ENCODE assay signal across 10 cellular contexts in the genomic region with DNA sequence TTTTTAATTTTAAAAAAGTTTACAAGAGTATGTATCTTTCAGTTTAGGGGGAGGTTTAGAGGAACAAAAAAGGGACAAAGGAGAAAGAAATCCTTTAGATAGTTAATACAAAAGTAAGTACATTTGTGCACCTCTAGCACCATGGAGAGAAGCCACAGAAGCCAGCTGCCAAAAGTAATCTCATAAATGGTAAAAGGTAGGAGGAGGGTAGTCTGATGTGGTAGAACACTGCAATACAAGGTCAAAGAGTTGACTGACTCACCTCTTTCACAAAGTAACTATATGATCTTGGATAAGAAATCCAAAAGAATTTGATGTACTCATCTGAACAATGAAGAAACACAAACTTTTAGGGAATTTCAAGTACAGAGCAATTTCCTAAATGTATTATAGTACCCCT.
DNase-seq lines count a peak whose midpoint lies in the region; ATAC-seq, FAIRE-seq and TF ChIP-seq lines count a peak whose summit lies in the region.
"Had no signal": no experiment of that assay in that cellular context is flagged by ENCODE, and none has a peak within 500 bp of the region (broad histone marks: within the 10 kb centered on the region; RNA-seq: fewer than 3 reads in every experiment).

No MANE protein-coding gene starts in this region.

- in situ Hi-C loops in Panc1 (cut with HindIII; ENCODE audit: low pct_unique_long_range_greater_than_20kb, low sequenced_read_pairs), result no loop called here

- H3K9me3 ChIP-seq in breast epithelium, result no peaks in the 10 kb centered on the region
- no peaks in the 10 kb centered on the region for H3K9me3 ChIP-seq in Panc1 (ENCODE audit: control insufficient read depth, insufficient read depth, low read depth, low read length)
- no peaks in the 10 kb centered on the region for H3K9me3 ChIP-seq in fibroblast of lung (ENCODE audit: control insufficient read depth, insufficient read depth, low read depth, low read length)

- no peak overlapping the region for H3K27ac ChIP-seq in breast epithelium
- no peak overlapping the region for H3K27ac ChIP-seq in Panc1 (ENCODE audit: low read length)
- H3K27ac ChIP-seq in fibroblast of lung (ENCODE audit: insufficient read depth, low read length), result no peak overlapping the region

- no peaks in the 10 kb centered on the region for H3K27me3 Mint-ChIP-seq in MCF 10A (ENCODE audit: insufficient read depth, unreplicated experiment)

- TF ChIP-seq CTCF in MCF 10A (IDR thresholded peaks at IDR 0.05; ENCODE audit: unreplicated experiment) (no peak), breast epithelium (IDR thresholded peaks at IDR 0.05) (no peak), Panc1 (IDR thresholded peaks at IDR 0.05) (no peak), fibroblast of lung (conservative IDR thresholded peaks at IDR 0.05 in 1 of 2, IDR thresholded peaks at IDR 0.05 in 1 of 2; ENCODE audit: low read depth in 1 of 2, low read length in 2 of 2) (no peak), GM20000 (IDR thresholded peaks at IDR 0.05; ENCODE audit: extremely low read depth, missing control alignments) (no peak)

- H3K27me3 ChIP-seq in breast epithelium (no peaks in the 10 kb centered on the region), Panc1 (ENCODE audit: control insufficient read depth, insufficient read depth, low read length) (no peaks in the 10 kb centered on the region), fibroblast of lung (ENCODE audit: control insufficient read depth, insufficient read depth, low read length) (no peaks in the 10 kb centered on the region)

- DNase-seq in MCF 10A (ENCODE audit: unreplicated experiment) (peak; percentile 74), breast epithelium (ENCODE audit: low spot score in 2 of 2) (no peak), Panc1 (ENCODE audit: low read depth, low spot score) (peak; percentile 7), fibroblast of lung (ENCODE audit: low read depth in 2 of 2) (peak; percentile 26 to 74), urothelium cell line (ENCODE audit: low spot score) (peak; percentile 16), GM20000 (ENCODE audit: low spot score) (no peak), AG08395 (ENCODE audit: low spot score) (no peak)
- DNase-seq: NCI-H774 had no signal

- H3K36me3 Mint-ChIP-seq in MCF 10A (ENCODE audit: insufficient read depth, unreplicated experiment), result peaks cover 4% of the 10 kb centered on the region

- FAIRE-seq in urothelium cell line (lab: Jason Lieb, UNC), result no peak
- FAIRE-seq: colon had no signal

- H3K4me3 Mint-ChIP-seq in MCF 10A (ENCODE audit: unreplicated experiment), result no peak overlapping the region

- H2AFZ ChIP-seq in fibroblast of lung (ENCODE audit: low read length), result no peak overlapping the region

- CTCF ChIA-PET in MCF 10A (lab: Yijun Ruan, JAX) (interaction anchor here (1.1 kb wide), 1 partner anchor 17 kb away, joined by 3 read pairs; no protein-coding TSS in a partner anchor), Panc1 (lab: Charles Lee) (interaction anchor here (0.6 kb wide), 1 partner anchor 22 kb away, joined by 3 read pairs; no protein-coding TSS in a partner anchor)

- H3K79me2 ChIP-seq in fibroblast of lung (ENCODE audit: control insufficient read depth, insufficient read depth, low read length), result peaks cover 5% of the 10 kb centered on the region

- H3K4me1 Mint-ChIP-seq in MCF 10A (ENCODE audit: insufficient read depth, unreplicated experiment), result peaks cover 6% of the 10 kb centered on the region

- intact Hi-C loops in MCF 10A (cut with micrococcal nuclease) (loop anchor here (5.0 kb wide), 1 partner anchor 66 kb away; no protein-coding TSS in a partner anchor), breast epithelium (cut with DNase I; ENCODE audit: low total_unique reads) (no loop called here), Panc1 (cut with micrococcal nuclease; ENCODE audit: unreplicated experiment) (no loop called here)

- no peak overlapping the region for H3K27ac Mint-ChIP-seq in MCF 10A (ENCODE audit: low read depth, unreplicated experiment)

- TF ChIP-seq POLR2A in breast epithelium (IDR thresholded peaks at IDR 0.05), result no peak
- TF ChIP-seq POLR2A in GM18505 (IDR thresholded peaks at IDR 0.05; ENCODE audit: borderline replicate concordance, extremely low read depth, insufficient read depth, insufficient read length), result no peak

- H3K36me3 ChIP-seq in breast epithelium, result no peaks in the 10 kb centered on the region
- H3K36me3 ChIP-seq in Panc1 (ENCODE audit: control insufficient read depth, insufficient read depth, low read length), result no peaks in the 10 kb centered on the region; the same call in 1 of the 2 replicates
- no peaks in the 10 kb centered on the region for H3K36me3 ChIP-seq in fibroblast of lung (ENCODE audit: control insufficient read depth, insufficient read depth, low read length)

- H3K4me3 ChIP-seq in breast epithelium, result no peak overlapping the region
- no peak overlapping the region for H3K4me3 ChIP-seq in Panc1 (ENCODE audit: low read depth in 2 of 2, low read length in 2 of 2)
- no peak overlapping the region for H3K4me3 ChIP-seq in fibroblast of lung (replicated peaks in 1 of 4; ENCODE audit: control extremely low read depth in 1 of 4, insufficient read depth in 1 of 4, low read depth in 3 of 4, low read length in 4 of 4)

- H3K9me3 Mint-ChIP-seq in MCF 10A (ENCODE audit: unreplicated experiment), result no peaks in the 10 kb centered on the region

- H3K4me2 ChIP-seq in fibroblast of lung (ENCODE audit: extremely low read depth, insufficient read depth, low read length), result no peak overlapping the region

- BruUV-seq in MCF 10A (replicated peaks; lab: Mats Ljungman, UMichigan), result no TSS peak
- BruUV-seq in Panc1 (replicated peaks; lab: Mats Ljungman, UMichigan), result no TSS peak

- ATAC-seq in Panc1 (peak; percentile 70), GM18505 (IDR thresholded peaks at IDR 0.05; ENCODE audit: unreplicated experiment) (no peak)

- H3K4me1 ChIP-seq in breast epithelium (no peaks in the 10 kb centered on the region), Panc1 (ENCODE audit: control insufficient read depth, insufficient read depth, low read length) (no peaks in the 10 kb centered on the region), fibroblast of lung (ENCODE audit: control insufficient read depth, extremely low read depth, insufficient read depth, low read length) (no peaks in the 10 kb centered on the region)

- H4K20me1 ChIP-seq in fibroblast of lung (ENCODE audit: control insufficient read depth, extremely low read depth, insufficient read depth, low read length), result no peaks in the 10 kb centered on the region

- H3K9ac ChIP-seq in fibroblast of lung (ENCODE audit: insufficient read depth, low read length), result no peak overlapping the region

- POLR2A ChIA-PET in MCF 10A (lab: Yijun Ruan, JAX), result no interaction called here
- POLR2A ChIA-PET in Panc1 (lab: Charles Lee), result no interaction called here

Comparison
In these comparisons a context has a peak if more than half of its experiments do, and no peak if none do; other contexts are left out.
1. DNase-seq: peak in MCF 10A (single experiment), Panc1 (single experiment), fibroblast of lung (2 of 2) and urothelium cell line (single experiment); none in breast epithelium (0 of 2), GM20000 (single experiment) and AG08395 (single experiment).